ENCODE assay signal across 20 cellular contexts in genomic region chr2:88622307-88622706, GRCh38.
"Had no signal": no experiment of that assay in that cellular context is flagged by ENCODE, and none has a peak within 500 bp of the region (broad histone marks: within the 10 kb centered on the region; RNA-seq: fewer than 3 reads in every experiment).

No MANE protein-coding gene starts in this region.

- H3K9me3 Mint-ChIP-seq: activated T-cell treated with anti-CD3 and anti-CD28 coated beads, Interleukin-2, amount 50 U/mL, for 72 hours; naive thymus-derived CD4-positive, alpha-beta T cell; neural progenitor cell; stimulated activated naive CD8-positive, alpha-beta T cell treated with anti-CD3 and anti-CD28 coated beads, Interleukin-15, Interleukin-2, amounts not matched to agents 100 ng/mL and 50 ng/mL, for 24 hours had no signal

- H3K27ac Mint-ChIP-seq: activated naive CD8-positive, alpha-beta T cell; activated T-cell treated with anti-CD3 and anti-CD28 coated beads, Interleukin-2, amount 50 U/mL, for 72 hours; neural progenitor cell; progenitor cell of endocrine pancreas; stimulated activated naive CD8-positive, alpha-beta T cell treated with anti-CD3 and anti-CD28 coated beads, Interleukin-15, Interleukin-2, amounts not matched to agents 100 ng/mL and 50 ng/mL, for 24 hours had no signal

- H3K27me3 Mint-ChIP-seq: activated naive CD8-positive, alpha-beta T cell; naive thymus-derived CD4-positive, alpha-beta T cell; progenitor cell of endocrine pancreas; stimulated activated naive CD8-positive, alpha-beta T cell treated with anti-CD3 and anti-CD28 coated beads, Interleukin-15, Interleukin-2, amounts not matched to agents 100 ng/mL and 50 ng/mL, for 24 hours had no signal

- H3K4me3 Mint-ChIP-seq: activated naive CD8-positive, alpha-beta T cell; activated T-cell treated with anti-CD3 and anti-CD28 coated beads, Interleukin-2, amount 50 U/mL, for 72 hours; neural progenitor cell; stimulated activated naive CD8-positive, alpha-beta T cell treated with anti-CD3 and anti-CD28 coated beads, Interleukin-15, Interleukin-2, amounts not matched to agents 100 ng/mL and 50 ng/mL, for 24 hours had no signal

- H3K4me2 ChIP-seq: neural progenitor cell had no signal

- H3K27ac ChIP-seq: left ventricle myocardium inferior, neural progenitor cell, suprapubic skin, uterus had no signal

- H3K36me3 Mint-ChIP-seq: activated naive CD8-positive, alpha-beta T cell had no signal

- H3K27me3 ChIP-seq: neural progenitor cell, suprapubic skin, transverse colon, uterus had no signal

- H3K9ac ChIP-seq: neural progenitor cell had no signal

- ATAC-seq: activated T-cell treated with anti-CD3 and anti-CD28 coated beads, Interleukin-2, amount 50 U/mL, for 72 hours; naive thymus-derived CD4-positive, alpha-beta T cell had no signal

- H3K9me3 ChIP-seq: left ventricle myocardium inferior, suprapubic skin, transverse colon, uterus had no signal

- FAIRE-seq: bronchial epithelial cell, endometrium, frontal cortex had no signal

- H3K36me3 ChIP-seq: left ventricle myocardium inferior, neural progenitor cell, suprapubic skin, transverse colon, uterus had no signal

- H2AFZ ChIP-seq: neural progenitor cell had no signal

- DNase-seq: activated CD4-positive, CD25-positive, alpha-beta regulatory T cell treated with anti-CD3 and anti-CD28 coated beads, Interleukin-2, amount 50 U/mL, for 72 hours; activated effector memory CD4-positive, alpha-beta T cell treated with anti-CD3 and anti-CD28 coated beads, Interleukin-2, amount 50 U/mL, for 16 hours; activated T-cell treated with anti-CD3 and anti-CD28 coated beads, Interleukin-2, amount 50 U/mL, for 72 hours; cerebellar nuclear complex; cortex of kidney; left ventricle myocardium inferior; mammary epithelial cell; naive thymus-derived CD4-positive, alpha-beta T cell; stimulated activated CD4-positive, alpha-beta T cell treated with anti-CD3 and anti-CD28 coated beads, Interleukin-12 subunit alpha, Interleukin-12 subunit beta, amount 100 ng/mL, for 4 hours; stimulated activated CD4-positive, alpha-beta T cell treated with anti-CD3 and anti-CD28 coated beads, Interleukin-1b, Interleukin-23, amount 100 ng/mL, for 48 hours; transverse colon; uterus had no signal

- H3K4me3 ChIP-seq: left ventricle myocardium inferior, neural progenitor cell, suprapubic skin, transverse colon, uterus had no signal
